1 cellular context compared by ENCODE assay signal in the genomic region with DNA sequence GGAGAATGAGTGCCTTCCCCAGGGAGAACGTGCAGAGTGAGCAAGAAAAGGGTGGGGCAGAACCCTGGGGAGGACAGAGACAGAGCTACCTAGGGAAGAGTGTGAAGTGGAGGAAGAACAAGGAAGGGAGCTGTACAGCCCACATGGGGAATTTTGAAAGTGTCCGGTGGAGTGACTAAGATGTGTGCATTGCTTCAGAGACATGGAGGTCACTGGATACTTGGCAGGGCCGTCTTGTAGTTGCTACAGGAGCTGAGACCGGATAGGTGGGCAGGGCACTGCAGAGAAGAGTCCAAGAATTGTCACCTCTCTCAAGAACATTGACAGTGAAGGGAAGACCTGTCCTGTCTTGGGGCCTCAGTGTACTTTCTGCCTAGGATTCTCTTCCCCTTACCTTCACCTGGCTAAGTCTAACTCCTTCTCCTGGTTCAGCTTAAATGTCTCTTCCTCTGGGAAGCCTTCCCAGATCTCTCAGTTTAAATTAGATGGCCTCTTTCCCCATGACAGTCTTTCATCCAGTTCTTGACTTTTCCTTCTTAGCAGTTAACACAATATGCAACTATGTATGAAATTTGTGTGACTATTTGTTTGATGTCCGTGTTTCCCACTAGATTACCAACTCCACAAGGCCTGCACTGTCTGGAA.
TF ChIP-seq lines count a peak whose summit lies in the region.

No MANE protein-coding gene starts in this region.

TF ChIP-seq in HepG2, 621 proteins besides CTCF, POLR2A, EP300 and RAD21:
- no peak for TF ChIP-seq FLYWCH1 (CRISPR knock-in tag; IDR thresholded peaks at IDR 0.05)
- TF ChIP-seq, protein P1, sequence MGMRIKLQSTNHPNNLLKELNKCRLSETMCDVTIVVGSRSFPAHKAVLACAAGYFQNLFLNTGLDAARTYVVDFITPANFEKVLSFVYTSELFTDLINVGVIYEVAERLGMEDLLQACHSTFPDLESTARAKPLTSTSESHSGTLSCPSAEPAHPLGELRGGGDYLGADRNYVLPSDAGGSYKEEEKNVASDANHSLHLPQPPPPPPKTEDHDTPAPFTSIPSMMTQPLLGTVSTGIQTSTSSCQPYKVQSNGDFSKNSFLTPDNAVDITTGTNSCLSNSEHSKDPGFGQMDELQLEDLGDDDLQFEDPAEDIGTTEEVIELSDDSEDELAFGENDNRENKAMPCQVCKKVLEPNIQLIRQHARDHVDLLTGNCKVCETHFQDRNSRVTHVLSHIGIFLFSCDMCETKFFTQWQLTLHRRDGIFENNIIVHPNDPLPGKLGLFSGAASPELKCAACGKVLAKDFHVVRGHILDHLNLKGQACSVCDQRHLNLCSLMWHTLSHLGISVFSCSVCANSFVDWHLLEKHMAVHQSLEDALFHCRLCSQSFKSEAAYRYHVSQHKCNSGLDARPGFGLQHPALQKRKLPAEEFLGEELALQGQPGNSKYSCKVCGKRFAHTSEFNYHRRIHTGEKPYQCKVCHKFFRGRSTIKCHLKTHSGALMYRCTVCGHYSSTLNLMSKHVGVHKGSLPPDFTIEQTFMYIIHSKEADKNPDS (CRISPR knock-in tag; IDR thresholded peaks at IDR 0.05) = no peak
- no peak for TF ChIP-seq DMAP1 (CRISPR knock-in tag; IDR thresholded peaks at IDR 0.05)
- TF ChIP-seq ZNF468 (CRISPR knock-in tag; IDR thresholded peaks at IDR 0.05) = no peak
- no peak for TF ChIP-seq ZNF609 (CRISPR knock-in tag; IDR thresholded peaks at IDR 0.05; ENCODE audit: borderline replicate concordance)
- no peak for TF ChIP-seq CEBPG (CRISPR knock-in tag; IDR thresholded peaks at IDR 0.05)
- no peak for TF ChIP-seq SNAPC2 (CRISPR knock-in tag; IDR thresholded peaks at IDR 0.05)
- no peak for TF ChIP-seq MYC (CRISPR knock-in tag; IDR thresholded peaks at IDR 0.05; ENCODE audit: borderline replicate concordance)
- TF ChIP-seq, protein P2, sequence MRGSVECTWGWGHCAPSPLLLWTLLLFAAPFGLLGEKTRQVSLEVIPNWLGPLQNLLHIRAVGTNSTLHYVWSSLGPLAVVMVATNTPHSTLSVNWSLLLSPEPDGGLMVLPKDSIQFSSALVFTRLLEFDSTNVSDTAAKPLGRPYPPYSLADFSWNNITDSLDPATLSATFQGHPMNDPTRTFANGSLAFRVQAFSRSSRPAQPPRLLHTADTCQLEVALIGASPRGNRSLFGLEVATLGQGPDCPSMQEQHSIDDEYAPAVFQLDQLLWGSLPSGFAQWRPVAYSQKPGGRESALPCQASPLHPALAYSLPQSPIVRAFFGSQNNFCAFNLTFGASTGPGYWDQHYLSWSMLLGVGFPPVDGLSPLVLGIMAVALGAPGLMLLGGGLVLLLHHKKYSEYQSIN (CRISPR knock-in tag; IDR thresholded peaks at IDR 0.05; ENCODE audit: borderline replicate concordance) = no peak
- no peak for TF ChIP-seq DNMT3B (CRISPR knock-in tag; conservative IDR thresholded peaks at IDR 0.05)
- TF ChIP-seq GABPA (IDR thresholded peaks at IDR 0.05; ENCODE audit: low read depth, low read length) = no peak
- TF ChIP-seq GABPA (CRISPR knock-in tag; IDR thresholded peaks at IDR 0.05; ENCODE audit: low read depth) = no peak
- no peak for TF ChIP-seq TCF7L2 (IDR thresholded peaks at IDR 0.05; ENCODE audit: low read depth, low read length)
- no peak for TF ChIP-seq ZBTB21 (CRISPR knock-in tag; IDR thresholded peaks at IDR 0.05)
